ENCODE assay signal across 15 cellular contexts in the genomic region with DNA sequence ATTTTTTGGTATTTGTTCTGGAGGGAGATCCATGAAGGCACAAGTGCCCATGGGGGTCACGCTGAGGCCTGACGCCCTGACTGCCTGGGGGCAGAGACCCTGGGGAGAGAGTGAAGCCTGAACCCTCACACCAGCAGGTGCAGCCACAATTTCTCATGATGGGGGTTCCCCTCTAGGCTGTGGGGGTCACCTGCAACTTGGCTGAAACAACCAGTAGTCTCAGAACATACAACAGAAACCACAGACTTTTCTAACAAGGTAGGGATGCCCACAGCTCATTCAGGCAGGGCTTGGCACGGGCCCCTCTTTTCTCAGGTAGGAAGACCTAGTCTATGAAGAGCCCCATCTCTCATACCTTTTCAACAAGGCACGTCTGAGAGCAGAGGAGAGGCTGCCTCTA.
"Had no signal": no experiment of that assay in that cellular context is flagged by ENCODE, and none has a peak within 500 bp of the region (broad histone marks: within the 10 kb centered on the region; RNA-seq: fewer than 3 reads in every experiment).

No MANE protein-coding gene starts in this region.

- H3K27me3 ChIP-seq: foreskin keratinocyte, neutrophil, tibial artery, upper lobe of right lung had no signal

- H3K4me1 ChIP-seq: foreskin keratinocyte, upper lobe of right lung had no signal

- H3K4me3 ChIP-seq: skin epidermis, tibial artery, upper lobe of right lung had no signal

- H3K27ac ChIP-seq: foreskin keratinocyte, neutrophil, skin epidermis, tibial artery, upper lobe of right lung had no signal

- ATAC-seq: left colon; left ventricle myocardium superior; naive thymus-derived CD8-positive, alpha-beta T cell; sciatic nerve; stimulated activated effector memory CD8-positive, alpha-beta T cell treated with anti-CD3 and anti-CD28 coated beads, Interleukin-12 subunit alpha, Interleukin-12 subunit beta, amount 100 ng/mL, for 72 hours; stimulated activated naive CD8-positive, alpha-beta T cell treated with anti-CD3 and anti-CD28 coated beads, Interleukin-15, Interleukin-2, amounts not matched to agents 100 U/mL and 50 U/mL, for 24 hours; upper lobe of right lung had no signal

- H3K9me3 ChIP-seq: neutrophil, tibial artery, upper lobe of right lung had no signal

- H3K36me3 ChIP-seq: neutrophil, tibial artery, upper lobe of right lung had no signal

- DNase-seq: erythroblast; immature natural killer cell; left colon; left ventricle myocardium superior; naive thymus-derived CD8-positive, alpha-beta T cell; posterior cingulate gyrus; stimulated activated CD4-positive, alpha-beta T cell treated with anti-CD3 and anti-CD28 coated beads, Interleukin-2, amount 100 ng/mL, for 48 hours; stimulated activated naive CD8-positive, alpha-beta T cell treated with anti-CD3 and anti-CD28 coated beads, Interleukin-15, Interleukin-2, amounts not matched to agents 100 U/mL and 50 U/mL, for 24 hours; tibial artery; upper lobe of right lung had no signal
